In genomic region chr19:49057636-49058234, GRCh38 we compare ENCODE assay signal across 9 cellular contexts. TPM values are rescaled to one million over a fixed set of nuclear protein-coding genes. Genes with fewer than 3 reads are reported as not detected.
A peak's percentile ranks its signal among the peaks of the same experiment; 100 is the strongest.
DNase-seq lines count a peak whose midpoint lies in the region; ATAC-seq, FAIRE-seq and TF ChIP-seq lines count a peak whose summit lies in the region.
"Had no signal": no experiment of that assay in that cellular context is flagged by ENCODE, and none has a peak within 500 bp of the region (broad histone marks: within the 10 kb centered on the region; RNA-seq: fewer than 3 reads in every experiment).

Gene CGB7 (minus strand): TSS chr19:49057749. CDS start chr19:49055375, 2,374 bp downstream.

- FAIRE-seq in HTR-8/SVneo (lab: Jason Lieb, UNC), result peak; percentile 58
- FAIRE-seq: GM18507 had no signal

- no peak within 1 kb of the TSS for H3K27ac ChIP-seq in AG04450 (ENCODE audit: low read depth, low read length)
- no peak within 1 kb of the TSS for H3K27ac ChIP-seq in mesodermal cell (ENCODE audit: low read depth, low read length, severe bottlenecking)
- no peak within 1 kb of the TSS for H3K27ac ChIP-seq in testis

- TF ChIP-seq CTCF in AG04450 (IDR thresholded peaks at IDR 0.05; ENCODE audit: low read depth, low read length) (no peak), epithelial cell of esophagus (IDR thresholded peaks at IDR 0.05; ENCODE audit: insufficient read depth, low read depth, low read length, missing control alignments) (no peak), testis (IDR thresholded peaks at IDR 0.05) (no peak)

- no peak for TF ChIP-seq POLR2A in testis (IDR thresholded peaks at IDR 0.05)

- H3K27me3 ChIP-seq in AG04450 (ENCODE audit: control insufficient read depth, insufficient read depth, low read length) (no peaks in the 10 kb centered on the region), testis (no peaks in the 10 kb centered on the region)

- whole genome bisulfite sequencing in mesodermal cell (ENCODE audit: insufficient coverage in 2 of 2), 2 experiments, result 10 to 14% methylated on average over 29 to 31 of the region's 38 CpGs
- WGBS in testis, 2 donors, result 5 to 8% methylated on average over 23 to 38 of the region's 38 CpGs

- no peak for DNase-seq in AG04450 (ENCODE audit: low read depth, low spot score)
- no peak for DNase-seq in HTR-8/SVneo (ENCODE audit: insufficient read length, low spot score)
- peak; percentile 28 for DNase-seq in activated CD4-positive, alpha-beta T cell treated with anti-CD3 and anti-CD28 coated beads, Interleukin-2, amount 50 U/mL, for 1 hour
- peak; percentile 73 for DNase-seq in epithelial cell of esophagus (ENCODE audit: low read depth)
- DNase-seq in testis, result peak; percentile 70

- POLR2A ChIA-PET in AG04450 (lab: Yijun Ruan, JAX), result interaction anchor here (0.6 to 1.2 kb wide), 3 partner anchors 40 to 1339 kb away, joined by 3 read pairs; partner anchors contain the start of genes GYS1 and RUVBL2

- intact Hi-C loops in testis (cut with DNase I; ENCODE audit: low total_unique reads), result no loop called here

- H3K9me3 ChIP-seq in AG04450 (ENCODE audit: control insufficient read depth, insufficient read depth, low read length), result no peaks in the 10 kb centered on the region; the same call in 1 of the 2 replicates
- no peaks in the 10 kb centered on the region for H3K9me3 ChIP-seq in mesodermal cell (ENCODE audit: control insufficient read depth, low read length)
- no peaks in the 10 kb centered on the region for H3K9me3 ChIP-seq in testis

- H3K4me1 ChIP-seq in mesodermal cell (ENCODE audit: control insufficient read depth, insufficient read depth, low read length, poor library complexity, severe bottlenecking), result no peaks in the 10 kb centered on the region
- H3K4me1 ChIP-seq in testis, result peaks cover 14% of the 10 kb centered on the region

- ATAC-seq in HG02970 (IDR thresholded peaks at IDR 0.05; ENCODE audit: low FRiP score, unreplicated experiment), result no peak
- ATAC-seq in GM21528 (IDR thresholded peaks at IDR 0.05; ENCODE audit: low FRiP score, unreplicated experiment), result no peak

- H3K36me3 ChIP-seq in mesodermal cell (ENCODE audit: control insufficient read depth, insufficient read depth, low read length), result no peaks in the 10 kb centered on the region
- H3K36me3 ChIP-seq in testis (ENCODE audit: low read depth, missing control alignments), result no peaks in the 10 kb centered on the region

- CTCF ChIA-PET in AG04450 (lab: Charles Lee), result interaction anchor here (1.3 to 2.4 kb wide), 5 partner anchors 40 to 141 kb away, joined by 4 to 18 read pairs (median 5); partner anchors contain the start of genes GYS1 and RUVBL2

- H3K4me3 ChIP-seq in AG04450 (ENCODE audit: low read depth, low read length) (peak within 1 kb of the TSS; percentile 64), epithelial cell of esophagus (ENCODE audit: low read length) (peak within 1 kb of the TSS; percentile 62), mesodermal cell (ENCODE audit: extremely low read depth, insufficient read depth, low read length, poor library complexity, severe bottlenecking) (peak within 1 kb of the TSS; percentile 44), testis (peak within 1 kb of the TSS; percentile 49 to 61)

RNA-seq across cellular contexts. Expression of gene CGB7, which starts in this region (rescaled TPM):
- 0.42 and 0.87 TPM in 2 replicates for polyA plus RNA-seq in AG04450 (2011; rRNA removed)
- polyA minus RNA-seq in AG04450 (2011; rRNA and poly(A)+ RNA removed), result 0.30 and 0.37 TPM in 2 replicates
- 3.1 TPM for polyA plus RNA-seq in mesodermal cell (2013, experiment 1 of 2)
- 3.2 TPM for polyA plus RNA-seq in mesodermal cell (2013, experiment 2 of 2)
- total RNA-seq in testis, result 1 to 10 TPM; 3.0 to 3.8 TPM
- 1.7 TPM for polyA plus RNA-seq in testis (ENCODE audit: insufficient read depth, low read depth, low replicate concordance)

Comparison
In these comparisons a context has a peak if more than half of its experiments do, and no peak if none do; other contexts are left out.
1. DNase-seq: peak in activated CD4-positive, alpha-beta T cell treated with anti-CD3 and anti-CD28 coated beads, Interleukin-2, amount 50 U/mL, for 1 hour (single experiment), epithelial cell of esophagus (single experiment) and testis (single experiment); none in AG04450 (single experiment) and HTR-8/SVneo (single experiment).
2. Peak in every context shown above with its lines, with median percentiles within 50 percentile points of each other: H3K4me3 ChIP-seq.